In the genomic region with DNA sequence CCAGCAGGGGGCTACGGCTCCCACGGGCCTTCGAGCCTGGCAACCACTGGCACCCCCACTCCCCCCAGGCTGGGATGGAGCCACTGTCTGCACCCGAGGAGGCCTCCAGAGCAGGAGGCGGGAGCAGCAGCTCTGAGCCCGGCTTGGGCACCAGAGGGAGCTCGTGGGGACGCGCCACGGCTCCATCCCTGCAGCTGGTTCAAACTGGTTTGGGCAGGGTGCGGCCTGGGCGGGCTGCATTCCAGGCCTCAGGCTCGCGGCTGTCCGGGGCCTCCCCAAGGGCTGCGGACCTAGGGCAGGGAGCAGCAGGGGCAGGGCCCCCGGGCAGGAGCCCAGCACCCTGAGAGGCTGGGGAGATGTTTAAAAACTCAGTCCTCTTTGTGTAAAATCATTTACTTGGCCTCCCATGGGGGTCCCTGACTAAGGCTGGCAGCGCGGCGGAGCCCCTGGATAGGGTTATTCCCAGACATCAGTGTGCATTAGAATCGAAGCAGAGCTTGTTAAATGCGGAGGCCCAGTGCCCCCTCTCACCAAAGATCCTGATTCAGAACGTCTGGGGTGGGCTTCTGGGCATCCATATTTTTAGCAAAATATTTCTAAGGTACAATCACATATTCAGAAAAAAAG, we compare ENCODE assay signal across 1 cellular context.
TF ChIP-seq lines count a peak whose summit lies in the region.

No MANE protein-coding gene starts in this region.

TF ChIP-seq in K562, 482 proteins besides CTCF, POLR2A, EP300 and RAD21 (continued from another document and continues in another):
- TF ChIP-seq, protein P1, sequence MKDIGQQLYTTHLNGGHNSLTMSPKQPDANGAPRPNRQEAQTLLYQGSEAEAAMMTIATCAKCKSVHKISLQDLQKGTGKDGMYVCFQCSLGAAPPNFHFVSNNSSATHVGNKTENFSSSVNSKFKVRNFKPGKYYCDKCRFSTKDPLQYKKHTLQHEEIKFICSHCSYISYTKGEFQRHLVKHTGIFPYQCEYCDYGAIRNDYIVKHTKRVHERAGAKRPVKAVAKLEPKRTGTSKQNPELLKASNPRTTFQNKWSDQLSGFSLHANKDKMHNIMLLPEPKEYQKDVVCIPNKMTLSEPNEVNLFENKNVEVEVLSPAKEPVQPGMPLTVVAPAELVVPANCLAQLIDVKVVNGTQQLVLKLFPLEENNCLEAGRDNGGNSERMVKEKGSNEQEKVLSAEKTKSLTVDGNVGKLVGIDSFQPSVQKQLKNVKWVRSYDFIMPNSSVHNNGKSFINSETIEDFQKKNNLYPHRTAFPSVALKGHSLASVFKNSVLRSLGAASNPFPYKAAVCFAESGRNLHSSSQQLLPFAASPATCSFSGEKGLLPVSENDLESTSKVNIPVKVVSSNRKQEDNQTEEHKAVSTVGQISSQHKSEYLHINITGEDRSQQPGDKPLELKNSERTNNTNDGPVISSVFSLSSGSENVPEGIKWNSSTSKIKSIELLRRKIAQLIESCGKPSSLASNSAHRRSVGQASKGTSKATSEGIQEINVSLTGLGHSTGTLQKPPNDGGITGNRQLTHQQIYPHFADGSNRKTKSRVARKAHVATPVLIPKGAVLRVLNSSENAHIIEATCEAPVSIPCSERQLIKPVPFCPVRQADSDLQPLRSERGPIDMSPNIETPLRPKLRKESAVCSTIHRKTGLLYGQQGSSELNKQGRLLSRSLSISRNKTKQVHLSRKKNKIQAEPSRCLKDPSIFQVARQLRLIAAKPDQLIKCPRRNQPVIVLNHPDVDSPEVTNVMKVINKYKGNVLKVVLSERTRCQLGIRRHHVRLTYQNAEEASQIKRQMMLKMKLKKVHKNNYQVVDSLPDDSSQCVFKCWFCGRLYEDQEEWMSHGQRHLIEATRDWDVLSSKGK (CRISPR knock-in tag; IDR thresholded peaks at IDR 0.05), result no peak
- TF ChIP-seq E2F3 (CRISPR knock-in tag; IDR thresholded peaks at IDR 0.05) (peak; percentile 75; the same call in 1 of the 2 replicates), HNRNPLL (IDR thresholded peaks at IDR 0.05; ENCODE audit: low read depth, low read length, poor library complexity, severe bottlenecking) (peak; percentile 23), ADNP (tag; IDR thresholded peaks at IDR 0.05) (no peak), ZNF212 (CRISPR knock-in tag; IDR thresholded peaks at IDR 0.05) (no peak), RCOR1 (IDR thresholded peaks at IDR 0.05; ENCODE audit: borderline replicate concordance in 1 of 2, low read depth in 2 of 2, low read length in 2 of 2) (peak in 1 of 2 experiments; percentile 86; a peak in 2 of 4 replicates), ZNF764 (CRISPR knock-in tag; IDR thresholded peaks at IDR 0.05; ENCODE audit: low read depth) (no peak), TARDBP (IDR thresholded peaks at IDR 0.05) (no peak), KLF10 (CRISPR knock-in tag; IDR thresholded peaks at IDR 0.05) (no peak), PTBP1 (IDR thresholded peaks at IDR 0.05; ENCODE audit: low read depth, low read length) (no peak), HMG20B (CRISPR knock-in tag; IDR thresholded peaks at IDR 0.05) (no peak), PRPF4 (IDR thresholded peaks at IDR 0.05; ENCODE audit: insufficient read depth, low read depth, low read length, poor library complexity, severe bottlenecking) (no peak), ZKSCAN3 (CRISPR knock-in tag; IDR thresholded peaks at IDR 0.05) (no peak), JUNB (CRISPR knock-in tag; conservative IDR thresholded peaks at IDR 0.05) (no peak), SAFB (IDR thresholded peaks at IDR 0.05; ENCODE audit: borderline replicate concordance, low read depth, low read length) (no peak), ELF2 (CRISPR knock-in tag; IDR thresholded peaks at IDR 0.05) (no peak), HDAC2 (IDR thresholded peaks at IDR 0.05) (no peak), GTF2F1 (IDR thresholded peaks at IDR 0.05; ENCODE audit: low read depth, low read length) (peak; percentile 49; the same call in 1 of the 2 replicates), ILF3 (IDR thresholded peaks at IDR 0.05; ENCODE audit: borderline replicate concordance) (no peak), TEAD2 (tag; IDR thresholded peaks at IDR 0.05) (peak; percentile 95), MCM7 (IDR thresholded peaks at IDR 0.05) (no peak), NFXL1 (CRISPR knock-in tag; IDR thresholded peaks at IDR 0.05) (peak; percentile 30; the same call in 1 of the 2 replicates), GABPB1 (CRISPR knock-in tag; IDR thresholded peaks at IDR 0.05) (peak; percentile 47; the same call in 1 of the 2 replicates), SRSF3 (IDR thresholded peaks at IDR 0.05; ENCODE audit: insufficient read depth, low read length) (no peak), CBFA2T3 (IDR thresholded peaks at IDR 0.05) (no peak; the same call in 1 of the 2 replicates), MTA2 (IDR thresholded peaks at IDR 0.05; ENCODE audit: low read depth) (no peak), CAMTA2 (CRISPR knock-in tag; conservative IDR thresholded peaks at IDR 0.05) (0 out of 2 replicates have a peak, but pooled peaks have one; percentile 85), ZNF445 (CRISPR knock-in tag; IDR thresholded peaks at IDR 0.05; ENCODE audit: low read depth) (peak; percentile 15; the same call in 1 of the 2 replicates), ZNF274 (IDR thresholded peaks at IDR 0.05; ENCODE audit: borderline replicate concordance, low read depth, low read length) (no peak), IFI16 (CRISPR knock-in tag; IDR thresholded peaks at IDR 0.05) (no peak), ZNF561 (CRISPR knock-in tag; conservative IDR thresholded peaks at IDR 0.05) (no peak), NR3C1 (CRISPR knock-in tag; IDR thresholded peaks at IDR 0.05) (no peak), MAZ (CRISPR knock-in tag; conservative IDR thresholded peaks at IDR 0.05 in 1 of 2, IDR thresholded peaks at IDR 0.05 in 1 of 2) (peak; percentile 86 to 89), TBL1XR1 (IDR thresholded peaks at IDR 0.05; ENCODE audit: low read length in 2 of 2) (peak; percentile 49 to 55; a peak in 1 of 4 replicates), ZC3H8 (IDR thresholded peaks at IDR 0.05) (no peak)
- TF ChIP-seq, protein P2, sequence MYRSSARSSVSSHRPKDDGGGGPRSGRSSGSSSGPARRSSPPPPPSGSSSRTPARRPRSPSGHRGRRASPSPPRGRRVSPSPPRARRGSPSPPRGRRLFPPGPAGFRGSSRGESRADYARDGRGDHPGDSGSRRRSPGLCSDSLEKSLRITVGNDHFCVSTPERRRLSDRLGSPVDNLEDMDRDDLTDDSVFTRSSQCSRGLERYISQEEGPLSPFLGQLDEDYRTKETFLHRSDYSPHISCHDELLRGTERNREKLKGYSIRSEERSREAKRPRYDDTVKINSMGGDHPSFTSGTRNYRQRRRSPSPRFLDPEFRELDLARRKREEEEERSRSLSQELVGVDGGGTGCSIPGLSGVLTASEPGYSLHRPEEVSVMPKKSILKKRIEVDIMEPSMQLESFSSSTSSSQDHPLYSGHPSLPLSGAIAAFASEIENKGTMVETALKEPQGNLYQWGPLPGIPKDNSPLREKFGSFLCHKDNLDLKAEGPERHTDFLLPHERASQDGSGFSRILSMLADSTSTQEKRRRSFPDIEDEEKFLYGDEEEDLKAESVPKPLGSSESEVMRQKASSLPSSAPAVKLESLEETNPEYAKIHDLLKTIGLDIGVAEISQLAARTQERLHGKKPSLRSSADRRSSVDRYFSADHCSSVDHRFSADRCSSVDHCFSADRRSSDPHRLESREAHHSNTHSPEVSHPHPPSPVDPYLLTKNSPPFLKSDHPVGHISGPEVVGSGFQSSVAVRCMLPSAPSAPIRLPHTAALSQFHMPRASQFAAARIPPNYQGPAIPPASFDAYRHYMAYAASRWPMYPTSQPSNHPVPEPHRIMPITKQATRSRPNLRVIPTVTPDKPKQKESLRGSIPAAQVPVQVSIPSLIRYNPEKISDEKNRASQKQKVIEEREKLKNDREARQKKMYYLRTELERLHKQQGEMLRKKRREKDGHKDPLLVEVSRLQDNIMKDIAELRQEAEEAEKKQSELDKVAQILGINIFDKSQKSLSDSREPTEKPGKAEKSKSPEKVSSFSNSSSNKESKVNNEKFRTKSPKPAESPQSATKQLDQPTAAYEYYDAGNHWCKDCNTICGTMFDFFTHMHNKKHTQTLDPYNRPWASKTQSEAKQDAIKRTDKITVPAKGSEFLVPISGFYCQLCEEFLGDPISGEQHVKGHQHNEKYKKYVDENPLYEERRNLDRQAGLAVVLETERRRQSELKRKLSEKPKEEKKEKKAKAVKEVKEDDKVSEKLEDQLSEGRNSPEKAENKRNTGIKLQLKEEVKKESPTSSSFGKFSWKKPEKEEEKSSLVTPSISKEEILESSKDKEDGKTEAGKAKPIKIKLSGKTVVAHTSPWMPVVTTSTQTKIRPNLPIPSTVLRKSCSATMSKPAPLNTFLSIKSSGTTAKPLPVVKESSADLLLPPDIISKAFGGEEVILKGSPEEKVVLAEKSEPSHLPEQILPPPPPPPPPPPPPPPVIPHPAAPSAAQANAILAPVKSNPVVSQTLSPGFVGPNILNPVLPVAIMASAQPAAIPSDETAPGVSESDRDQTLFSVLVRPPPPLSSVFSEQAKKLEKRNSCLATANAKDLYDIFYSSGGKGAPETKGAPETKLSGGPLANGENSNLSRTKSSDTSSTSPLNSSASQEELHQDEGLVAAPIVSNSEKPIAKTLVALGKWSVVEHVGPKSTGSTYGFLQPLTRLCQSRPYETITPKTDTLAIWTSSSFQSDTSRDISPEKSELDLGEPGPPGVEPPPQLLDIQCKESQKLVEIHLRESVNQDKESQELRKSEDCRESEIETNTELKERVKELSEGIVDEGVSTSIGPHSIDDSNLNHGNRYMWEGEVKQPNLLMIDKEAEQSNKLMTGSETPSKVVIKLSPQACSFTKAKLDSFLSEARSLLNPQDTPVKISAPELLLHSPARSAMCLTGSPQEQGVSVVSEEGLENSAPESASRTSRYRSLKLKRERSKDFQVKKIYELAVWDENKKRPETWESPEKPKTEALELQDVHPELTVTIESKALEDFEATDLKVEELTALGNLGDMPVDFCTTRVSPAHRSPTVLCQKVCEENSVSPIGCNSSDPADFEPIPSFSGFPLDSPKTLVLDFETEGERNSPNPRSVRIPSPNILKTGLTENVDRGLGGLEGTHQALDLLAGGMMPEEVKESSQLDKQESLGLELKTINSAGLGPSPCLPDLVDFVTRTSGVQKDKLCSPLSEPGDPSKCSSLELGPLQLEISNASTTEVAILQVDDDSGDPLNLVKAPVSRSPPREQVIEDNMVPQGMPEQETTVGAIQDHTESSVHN (IDR thresholded peaks at IDR 0.05; ENCODE audit: borderline replicate concordance in 1 of 2, low read depth in 1 of 2), result no peak
- TF ChIP-seq, protein P3, sequence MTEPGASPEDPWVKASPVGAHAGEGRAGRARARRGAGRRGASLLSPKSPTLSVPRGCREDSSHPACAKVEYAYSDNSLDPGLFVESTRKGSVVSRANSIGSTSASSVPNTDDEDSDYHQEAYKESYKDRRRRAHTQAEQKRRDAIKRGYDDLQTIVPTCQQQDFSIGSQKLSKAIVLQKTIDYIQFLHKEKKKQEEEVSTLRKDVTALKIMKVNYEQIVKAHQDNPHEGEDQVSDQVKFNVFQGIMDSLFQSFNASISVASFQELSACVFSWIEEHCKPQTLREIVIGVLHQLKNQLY (CRISPR knock-in tag; conservative IDR thresholded peaks at IDR 0.05), result no peak
- TF ChIP-seq, protein P4, sequence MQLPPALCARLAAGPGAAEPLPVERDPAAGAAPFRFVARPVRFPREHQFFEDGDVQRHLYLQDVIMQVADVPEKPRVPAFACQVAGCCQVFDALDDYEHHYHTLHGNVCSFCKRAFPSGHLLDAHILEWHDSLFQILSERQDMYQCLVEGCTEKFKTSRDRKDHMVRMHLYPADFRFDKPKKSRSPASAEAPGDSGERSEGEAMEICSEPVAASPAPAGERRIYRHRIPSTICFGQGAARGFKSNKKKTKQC (CRISPR knock-in tag; IDR thresholded peaks at IDR 0.05), result peak; percentile 81
- TF ChIP-seq, protein P5, sequence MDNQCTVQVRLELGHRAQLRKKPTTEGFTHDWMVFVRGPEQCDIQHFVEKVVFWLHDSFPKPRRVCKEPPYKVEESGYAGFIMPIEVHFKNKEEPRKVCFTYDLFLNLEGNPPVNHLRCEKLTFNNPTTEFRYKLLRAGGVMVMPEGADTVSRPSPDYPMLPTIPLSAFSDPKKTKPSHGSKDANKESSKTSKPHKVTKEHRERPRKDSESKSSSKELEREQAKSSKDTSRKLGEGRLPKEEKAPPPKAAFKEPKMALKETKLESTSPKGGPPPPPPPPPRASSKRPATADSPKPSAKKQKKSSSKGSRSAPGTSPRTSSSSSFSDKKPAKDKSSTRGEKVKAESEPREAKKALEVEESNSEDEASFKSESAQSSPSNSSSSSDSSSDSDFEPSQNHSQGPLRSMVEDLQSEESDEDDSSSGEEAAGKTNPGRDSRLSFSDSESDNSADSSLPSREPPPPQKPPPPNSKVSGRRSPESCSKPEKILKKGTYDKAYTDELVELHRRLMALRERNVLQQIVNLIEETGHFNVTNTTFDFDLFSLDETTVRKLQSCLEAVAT (IDR thresholded peaks at IDR 0.05), result no peak
- TF ChIP-seq, protein P6, sequence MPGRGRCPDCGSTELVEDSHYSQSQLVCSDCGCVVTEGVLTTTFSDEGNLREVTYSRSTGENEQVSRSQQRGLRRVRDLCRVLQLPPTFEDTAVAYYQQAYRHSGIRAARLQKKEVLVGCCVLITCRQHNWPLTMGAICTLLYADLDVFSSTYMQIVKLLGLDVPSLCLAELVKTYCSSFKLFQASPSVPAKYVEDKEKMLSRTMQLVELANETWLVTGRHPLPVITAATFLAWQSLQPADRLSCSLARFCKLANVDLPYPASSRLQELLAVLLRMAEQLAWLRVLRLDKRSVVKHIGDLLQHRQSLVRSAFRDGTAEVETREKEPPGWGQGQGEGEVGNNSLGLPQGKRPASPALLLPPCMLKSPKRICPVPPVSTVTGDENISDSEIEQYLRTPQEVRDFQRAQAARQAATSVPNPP (IDR thresholded peaks at IDR 0.05; ENCODE audit: borderline replicate concordance, insufficient read depth, insufficient read length), result no peak
- TF ChIP-seq, protein P7, sequence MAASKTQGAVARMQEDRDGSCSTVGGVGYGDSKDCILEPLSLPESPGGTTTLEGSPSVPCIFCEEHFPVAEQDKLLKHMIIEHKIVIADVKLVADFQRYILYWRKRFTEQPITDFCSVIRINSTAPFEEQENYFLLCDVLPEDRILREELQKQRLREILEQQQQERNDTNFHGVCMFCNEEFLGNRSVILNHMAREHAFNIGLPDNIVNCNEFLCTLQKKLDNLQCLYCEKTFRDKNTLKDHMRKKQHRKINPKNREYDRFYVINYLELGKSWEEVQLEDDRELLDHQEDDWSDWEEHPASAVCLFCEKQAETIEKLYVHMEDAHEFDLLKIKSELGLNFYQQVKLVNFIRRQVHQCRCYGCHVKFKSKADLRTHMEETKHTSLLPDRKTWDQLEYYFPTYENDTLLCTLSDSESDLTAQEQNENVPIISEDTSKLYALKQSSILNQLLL (CRISPR knock-in tag; IDR thresholded peaks at IDR 0.05; ENCODE audit: borderline replicate concordance), result no peak
- TF ChIP-seq, protein P8, sequence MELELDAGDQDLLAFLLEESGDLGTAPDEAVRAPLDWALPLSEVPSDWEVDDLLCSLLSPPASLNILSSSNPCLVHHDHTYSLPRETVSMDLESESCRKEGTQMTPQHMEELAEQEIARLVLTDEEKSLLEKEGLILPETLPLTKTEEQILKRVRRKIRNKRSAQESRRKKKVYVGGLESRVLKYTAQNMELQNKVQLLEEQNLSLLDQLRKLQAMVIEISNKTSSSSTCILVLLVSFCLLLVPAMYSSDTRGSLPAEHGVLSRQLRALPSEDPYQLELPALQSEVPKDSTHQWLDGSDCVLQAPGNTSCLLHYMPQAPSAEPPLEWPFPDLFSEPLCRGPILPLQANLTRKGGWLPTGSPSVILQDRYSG (tag; conservative IDR thresholded peaks at IDR 0.05; ENCODE audit: low read depth), result peak; percentile 80
- TF ChIP-seq, protein P9, sequence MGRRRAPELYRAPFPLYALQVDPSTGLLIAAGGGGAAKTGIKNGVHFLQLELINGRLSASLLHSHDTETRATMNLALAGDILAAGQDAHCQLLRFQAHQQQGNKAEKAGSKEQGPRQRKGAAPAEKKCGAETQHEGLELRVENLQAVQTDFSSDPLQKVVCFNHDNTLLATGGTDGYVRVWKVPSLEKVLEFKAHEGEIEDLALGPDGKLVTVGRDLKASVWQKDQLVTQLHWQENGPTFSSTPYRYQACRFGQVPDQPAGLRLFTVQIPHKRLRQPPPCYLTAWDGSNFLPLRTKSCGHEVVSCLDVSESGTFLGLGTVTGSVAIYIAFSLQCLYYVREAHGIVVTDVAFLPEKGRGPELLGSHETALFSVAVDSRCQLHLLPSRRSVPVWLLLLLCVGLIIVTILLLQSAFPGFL (CRISPR knock-in tag; IDR thresholded peaks at IDR 0.05), result no peak
